ENCODE assay signal across 22 cellular contexts in the genomic region with DNA sequence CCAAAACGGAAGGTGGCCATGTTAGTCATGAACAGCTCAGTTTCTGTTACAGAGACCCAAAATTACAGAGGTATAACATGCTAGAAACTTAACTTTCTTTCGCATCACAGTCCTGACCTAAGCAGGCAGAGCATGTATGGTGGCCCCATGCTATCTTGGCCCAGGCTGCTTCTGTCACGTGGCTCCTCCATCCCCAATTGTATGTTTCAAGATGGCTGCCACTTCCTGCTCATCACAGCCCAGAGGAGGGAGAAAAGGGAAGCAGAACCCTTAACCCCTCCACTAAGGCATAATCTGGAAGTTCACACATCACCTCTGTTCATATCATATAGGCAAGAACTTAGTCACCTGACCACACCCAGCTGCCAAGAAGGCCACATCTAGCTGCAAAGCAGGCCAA. TPM values are rescaled to one million over a fixed set of nuclear protein-coding genes. Genes with fewer than 3 reads are reported as not detected.
A peak's percentile ranks its signal among the peaks of the same experiment; 100 is the strongest.
DNase-seq lines count a peak whose midpoint lies in the region; ATAC-seq and TF ChIP-seq lines count a peak whose summit lies in the region.
"Had no signal": no experiment of that assay in that cellular context is flagged by ENCODE, and none has a peak within 500 bp of the region (broad histone marks: within the 10 kb centered on the region; RNA-seq: fewer than 3 reads in every experiment).

No MANE protein-coding gene starts in this region.

- CTCF ChIA-PET in IMR-90 (lab: Yijun Ruan, JAX) = no interaction called here

- H3K36me3 ChIP-seq in GM23338 (ENCODE audit: insufficient read depth) (no peaks in the 10 kb centered on the region), IMR-90 (ENCODE audit: control insufficient read depth, insufficient read depth, low read length) (no peaks in the 10 kb centered on the region; the same call in 1 of the 2 replicates), OCI-LY1 (ENCODE audit: insufficient read depth, low read length) (no peaks in the 10 kb centered on the region), neuronal stem cell (replicated peaks in 1 of 2; ENCODE audit: control insufficient read depth in 2 of 2, insufficient read depth in 2 of 2, low read length in 2 of 2) (no peaks in the 10 kb centered on the region)
- H3K36me3 ChIP-seq: SJSA1 had no signal

- no peak overlapping the region for H3K27ac ChIP-seq in GM23338 (ENCODE audit: low read depth)
- H3K27ac ChIP-seq in IMR-90 (ENCODE audit: insufficient read depth, low read length) = no peak overlapping the region
- no peak overlapping the region for H3K27ac ChIP-seq in OCI-LY1 (ENCODE audit: low read depth, low read length, poor library complexity, severe bottlenecking)
- no peak overlapping the region for H3K27ac ChIP-seq in neuronal stem cell (replicated peaks; ENCODE audit: low read length)
- H3K27ac ChIP-seq: SJSA1 had no signal

- H3K79me2 ChIP-seq in GM23338 (replicated peaks; ENCODE audit: insufficient read depth) = no peaks in the 10 kb centered on the region
- no peaks in the 10 kb centered on the region for H3K79me2 ChIP-seq in OCI-LY1 (ENCODE audit: insufficient read depth, low read length)

- H3K9ac ChIP-seq in IMR-90 (ENCODE audit: low read depth, low read length) (no peak overlapping the region), OCI-LY1 (ENCODE audit: low read length) (no peak overlapping the region), neuronal stem cell (ENCODE audit: low read depth, low read length, poor library complexity) (no peak overlapping the region)

- H3K4me3 ChIP-seq in GM23338 (no peak overlapping the region), IMR-90 (ENCODE audit: insufficient read depth, low read depth, low read length) (no peak overlapping the region), OCI-LY1 (ENCODE audit: low read depth, low read length, poor library complexity, severe bottlenecking) (no peak overlapping the region), neuronal stem cell (ENCODE audit: low read length in 2 of 2) (peak overlapping the region in 1 of 2 donors; percentile 18)
- H3K4me3 ChIP-seq: SJSA1 had no signal

- H4K20me1 ChIP-seq in GM23338 (replicated peaks; ENCODE audit: insufficient read depth) (no peaks in the 10 kb centered on the region), IMR-90 (ENCODE audit: insufficient read depth, low read length) (no peaks in the 10 kb centered on the region), OCI-LY1 (ENCODE audit: insufficient read depth, low read length) (no peaks in the 10 kb centered on the region)

- peak overlapping the region; percentile 36; the same call in 1 of the 2 replicates for H4K91ac ChIP-seq in IMR-90 (ENCODE audit: insufficient read depth, low read depth, low read length)
- no peak overlapping the region for H4K91ac ChIP-seq in neuronal stem cell (ENCODE audit: low read depth, low read length, poor library complexity)

- no CpG with 5 or more reads among the region's 3 CpGs for whole genome bisulfite sequencing in IMR-90 (ENCODE audit: extremely low coverage in 2 of 2, insufficient read length in 1 of 2), 2 experiments
- no CpG with 5 or more reads among the region's 3 CpGs for WGBS in neuronal stem cell (ENCODE audit: extremely low coverage in 2 of 2, insufficient read length in 2 of 2, insufficient replicate concordance in 1 of 2), 2 donors

- H3K9me2 ChIP-seq in GM23338 (ENCODE audit: insufficient read depth) (peaks cover 9% of the 10 kb centered on the region; the same call in 1 of the 2 replicates), OCI-LY1 (ENCODE audit: low read depth, low read length) (no peaks in the 10 kb centered on the region)

- H4K8ac ChIP-seq in IMR-90 (ENCODE audit: low read depth in 2 of 2, low read length in 2 of 2) (no peak overlapping the region), neuronal stem cell (ENCODE audit: low read depth, low read length) (no peak overlapping the region)

- H3K56ac ChIP-seq in IMR-90 (ENCODE audit: extremely low read depth, insufficient read depth, low read length) = no peak overlapping the region

- H3K18ac ChIP-seq in IMR-90 (ENCODE audit: low read depth, low read length) = no peak overlapping the region
- no peak overlapping the region for H3K18ac ChIP-seq in neuronal stem cell (ENCODE audit: low read length)

- no peak overlapping the region for H3K4me2 ChIP-seq in GM23338
- H3K4me2 ChIP-seq in IMR-90 (ENCODE audit: low read depth, low read length) = no peak overlapping the region
- H3K4me2 ChIP-seq in OCI-LY1 (ENCODE audit: low read length) = no peak overlapping the region
- no peak overlapping the region for H3K4me2 ChIP-seq in neuronal stem cell (ENCODE audit: insufficient read depth, low read length, poor library complexity, severe bottlenecking)

- no peak overlapping the region for H3K23ac ChIP-seq in IMR-90 (ENCODE audit: low read depth, low read length)
- H3K23ac ChIP-seq in neuronal stem cell (ENCODE audit: low read depth, low read length, poor library complexity) = no peak overlapping the region

- TF ChIP-seq RAD21 in IMR-90 (IDR thresholded peaks at IDR 0.05; ENCODE audit: low read length) = no peak

- H3K9me3 ChIP-seq in IMR-90 (ENCODE audit: control insufficient read depth, insufficient read depth, low read length) (peaks cover 2% of the 10 kb centered on the region), OCI-LY1 (ENCODE audit: low read length) (no peaks in the 10 kb centered on the region), neuronal stem cell (replicated peaks in 1 of 2; ENCODE audit: control insufficient read depth in 2 of 2, insufficient read depth in 1 of 2, low read depth in 1 of 2, low read length in 2 of 2) (no peaks in the 10 kb centered on the region)
- H3K9me3 ChIP-seq: SJSA1 had no signal

- H3K4me1 ChIP-seq in GM23338 (ENCODE audit: insufficient read depth) = no peaks in the 10 kb centered on the region
- peaks cover 6% of the 10 kb centered on the region for H3K4me1 ChIP-seq in IMR-90 (ENCODE audit: control insufficient read depth, insufficient read depth, low read length)
- no peaks in the 10 kb centered on the region for H3K4me1 ChIP-seq in OCI-LY1 (ENCODE audit: insufficient read depth, low read length, severe bottlenecking)
- H3K4me1 ChIP-seq in neuronal stem cell (ENCODE audit: control insufficient read depth in 2 of 2, insufficient read depth in 1 of 2, low read depth in 1 of 2, low read length in 2 of 2) = peaks cover 4 to 5% of the 10 kb centered on the region in 2 donors

- H3K79me1 ChIP-seq in IMR-90 (ENCODE audit: low read depth in 1 of 2, low read length in 2 of 2) (peaks cover 0 to 9% of the 10 kb centered on the region in 2 experiments; a peak in 1 of 4 replicates), neuronal stem cell (ENCODE audit: low read depth, low read length) (no peaks in the 10 kb centered on the region)

- peak overlapping the region; percentile 18 for H2AK9ac ChIP-seq in IMR-90 (replicated peaks; ENCODE audit: low read depth, low read length, poor library complexity)

- H3K4ac ChIP-seq in IMR-90 (ENCODE audit: low read depth, low read length) (peak overlapping the region; percentile 48), neuronal stem cell (ENCODE audit: low read length) (no peak overlapping the region)

- no peaks in the 10 kb centered on the region for H3K36me3 Mint-ChIP-seq in GM23338 (ENCODE audit: low read depth)

- no peak overlapping the region for H3K4me3 Mint-ChIP-seq in GM23338
- H3K4me3 Mint-ChIP-seq: CD4-positive, alpha-beta T cell; T-helper 1 cell treated with Interleukin-12 subunit alpha and Interleukin-12 subunit beta and Interleukin-4 antibody, amounts not matched to agents 30 μg/mL and 1 μg/mL, for 36 hours had no signal

- in situ Hi-C loops in IMR-90 (cut with MboI; ENCODE audit: low sequenced_read_pairs) = no loop called here

- no peaks in the 10 kb centered on the region for H3K9me3 Mint-ChIP-seq in GM23338
- H3K9me3 Mint-ChIP-seq: CD4-positive, alpha-beta T cell; T-helper 1 cell treated with Interleukin-12 subunit alpha and Interleukin-12 subunit beta and Interleukin-4 antibody, amounts not matched to agents 30 μg/mL and 1 μg/mL, for 36 hours had no signal

- H3K14ac ChIP-seq in IMR-90 (replicated peaks; ENCODE audit: low read depth, low read length) (0 out of 2 replicates have a peak overlapping the region, but pooled peaks have one; percentile 37), neuronal stem cell (ENCODE audit: low read length) (no peak overlapping the region)

- peaks cover 1% of the 10 kb centered on the region for H3K27me3 Mint-ChIP-seq in GM23338 (ENCODE audit: insufficient read depth, low read depth, poor library complexity)

- intact Hi-C loops in IMR-90 (cut with micrococcal nuclease) = no loop called here

- H2BK120ac ChIP-seq in IMR-90 (ENCODE audit: low read depth, low read length) (peak overlapping the region; percentile 29), neuronal stem cell (ENCODE audit: low read depth, low read length) (no peak overlapping the region)

- no peak overlapping the region for H2BK5ac ChIP-seq in IMR-90 (ENCODE audit: low read depth, low read length, poor library complexity, severe bottlenecking)
- no peak overlapping the region for H2BK5ac ChIP-seq in neuronal stem cell (ENCODE audit: low read length)

- no peak overlapping the region for H4K5ac ChIP-seq in IMR-90 (ENCODE audit: low read depth, low read length)

- ATAC-seq in GM23338 (no peak), IMR-90 (ENCODE audit: low read depth) (no peak), GM21390 (IDR thresholded peaks at IDR 0.05; ENCODE audit: unreplicated experiment) (no peak)
- ATAC-seq: Right ventricle myocardium inferior had no signal

- no peak overlapping the region; the same call in 1 of the 2 replicates for H2BK20ac ChIP-seq in IMR-90 (ENCODE audit: low read depth, low read length)

- H3K27ac Mint-ChIP-seq in GM23338 = no peak overlapping the region
- H3K27ac Mint-ChIP-seq: CD4-positive, alpha-beta T cell; T-helper 1 cell treated with Interleukin-12 subunit alpha and Interleukin-12 subunit beta and Interleukin-4 antibody, amounts not matched to agents 30 μg/mL and 1 μg/mL, for 36 hours had no signal

- H2BK12ac ChIP-seq in neuronal stem cell (ENCODE audit: low read length) = no peak overlapping the region

- DNase-seq in GM23338 (ENCODE audit: low spot score) = no peak
- DNase-seq in IMR-90 = no peak
- DNase-seq in neuronal stem cell (ENCODE audit: low spot score) = no peak
- DNase-seq in 8988T = no peak
- no peak for DNase-seq in UCSD-AML1 (lab: John Stamatoyannopoulos, UW; ENCODE audit: unreplicated experiment)
- DNase-seq: CD4-positive, alpha-beta T cell; COR-L47; DMS 273 treated with DMSO at 0.1 percent for 48 hours; GOT3; NCI-H1048; NCI-H1436; NCI-H1930; NCI-H69; OCI-M1; T1000 had no signal

- peaks cover 5% of the 10 kb centered on the region; the same call in 1 of the 2 replicates for H3F3A ChIP-seq in GM23338 (replicated peaks; ENCODE audit: low read depth)
- no peaks in the 10 kb centered on the region for H3F3A ChIP-seq in OCI-LY1 (ENCODE audit: insufficient read depth, low read length)

- peak overlapping the region; percentile 36; the same call in 1 of the 2 replicates for H2AK5ac ChIP-seq in IMR-90 (ENCODE audit: low read depth, low read length)
- no peak overlapping the region for H2AK5ac ChIP-seq in neuronal stem cell (ENCODE audit: low read depth, low read length)

- no TSS peak for BruUV-seq in IMR-90 (replicated peaks; lab: Mats Ljungman, UMichigan)

- no peak for TF ChIP-seq CTCF in GM23338 (conservative IDR thresholded peaks at IDR 0.05; ENCODE audit: low read depth in 2 of 2)
- no peak for TF ChIP-seq CTCF in IMR-90 (conservative IDR thresholded peaks at IDR 0.05; ENCODE audit: low read depth, low read length)
- TF ChIP-seq CTCF in OCI-LY1 (IDR thresholded peaks at IDR 0.05; ENCODE audit: low read length) = no peak

- dilution Hi-C loops in IMR-90 (cut with HindIII; ENCODE audit: low sequenced_read_pairs, unreplicated experiment) = no loop called here

- H2AFZ ChIP-seq in GM23338 (peak overlapping the region; percentile 69; the same call in 1 of the 2 replicates), IMR-90 (replicated peaks; ENCODE audit: low read length, poor library complexity) (no peak overlapping the region), OCI-LY1 (ENCODE audit: low read length) (peak overlapping the region; percentile 18; the same call in 1 of the 2 replicates), neuronal stem cell (ENCODE audit: low read length) (peak overlapping the region; percentile 36)

- TF ChIP-seq POLR2A in IMR-90 (IDR thresholded peaks at IDR 0.05; ENCODE audit: low read depth, low read length) = no peak

- POLR2A ChIA-PET in IMR-90 (lab: Charles Lee; ENCODE audit: unreplicated experiment) = no interaction called here

- H3K27me3 ChIP-seq in GM23338 (ENCODE audit: insufficient read depth) (no peaks in the 10 kb centered on the region), IMR-90 (ENCODE audit: control insufficient read depth, insufficient read depth, low read length) (no peaks in the 10 kb centered on the region), OCI-LY1 (ENCODE audit: insufficient read depth, low read length) (no peaks in the 10 kb centered on the region), neuronal stem cell (ENCODE audit: control insufficient read depth in 3 of 3, insufficient read depth in 3 of 3, low read depth in 1 of 3, low read length in 3 of 3) (peaks cover 0 to 13% (median 0%) of the 10 kb centered on the region in 3 experiments)
- H3K27me3 ChIP-seq: SJSA1 had no signal

- H2BK15ac ChIP-seq in IMR-90 (ENCODE audit: low read depth, low read length) (0 out of 3 replicates have a peak overlapping the region, but pooled peaks have one; percentile 39), neuronal stem cell (ENCODE audit: low read length) (no peak overlapping the region)

- peaks cover 9% of the 10 kb centered on the region for H3K9me1 ChIP-seq in IMR-90 (ENCODE audit: insufficient read depth, low read length)

- H3K4me1 Mint-ChIP-seq in GM23338 = no peaks in the 10 kb centered on the region

RNA-seq across cellular contexts. Expression of a gene that starts 28.7 kb away (rescaled TPM):
- total RNA-seq in GM23338 (2014; rRNA removed; shearing (Covaris generic)) = not detected in 2 replicates
- polyA plus RNA-seq in GM23338 (2016; fragmentation: Nextera tagmentation; extraction: Ambion mirVana) = 0.16 and 0.27 TPM in 2 replicates
- 28.9 and 33.0 TPM in 2 replicates for total RNA-seq in IMR-90 (2012; rRNA removed)
- 15.7 and 16.1 TPM in 2 replicates for polyA plus RNA-seq in IMR-90 (2012; rRNA removed)
- 5.7 and 7.2 TPM in 2 replicates for polyA plus RNA-seq in IMR-90 (2012; cell fraction: cytosol; rRNA removed)
- polyA plus RNA-seq in IMR-90 (2012; cell fraction: nucleus; rRNA removed; ENCODE audit: low replicate concordance) = 6.9 and 22.1 TPM in 2 replicates
- 0.22 TPM for polyA plus RNA-seq in neuronal stem cell (2013, experiment 1 of 2)
- 0.17 TPM for polyA plus RNA-seq in neuronal stem cell (2013, experiment 2 of 2)
- total RNA-seq: CD4-positive, alpha-beta T cell; G401; NCI-H460 had no signal

RNA-seq across cellular contexts. Expression of a gene that starts 54.3 kb away (rescaled TPM):
- 35.3 and 43.3 TPM in 2 replicates for total RNA-seq in GM23338 (2014; rRNA removed; shearing (Covaris generic))
- polyA plus RNA-seq in GM23338 (2016; fragmentation: Nextera tagmentation; extraction: Ambion mirVana) (9.6 and 9.9 TPM in 2 replicates), IMR-90 (2012; rRNA removed) (10.6 and 14.4 TPM in 2 replicates)
- total RNA-seq in IMR-90 (2012; rRNA removed) = 37.8 and 42.3 TPM in 2 replicates
- polyA plus RNA-seq in IMR-90 (2012; cell fraction: cytosol; rRNA removed) = 3.2 and 10.9 TPM in 2 replicates
- polyA plus RNA-seq in IMR-90 (2012; cell fraction: nucleus; rRNA removed; ENCODE audit: low replicate concordance) = 5.3 and 21.5 TPM in 2 replicates
- 20.2 TPM for polyA plus RNA-seq in neuronal stem cell (2013, experiment 1 of 2)
- polyA plus RNA-seq in neuronal stem cell (2013, experiment 2 of 2) = 21.3 TPM

Comparison
In these comparisons a context has a peak if more than half of its experiments do, and no peak if none do; other contexts are left out.
1. RNA of a gene that starts 28.7 kb away (total RNA-seq): 28.9 to 33.0 TPM in IMR-90; not detected in GM23338; every median in the first group is over 10 times any median in the second.